In genomic region chr18:649341-649740, GRCh38 we compare ENCODE assay signal across 34 cellular contexts. TPM values are rescaled to one million over a fixed set of nuclear protein-coding genes. Genes with fewer than 3 reads are reported as not detected.
DNase-seq lines count a peak whose midpoint lies in the region; ATAC-seq and TF ChIP-seq lines count a peak whose summit lies in the region.
"Had no signal": no experiment of that assay in that cellular context is flagged by ENCODE, and none has a peak within 500 bp of the region (broad histone marks: within the 10 kb centered on the region; RNA-seq: fewer than 3 reads in every experiment).

No MANE protein-coding gene starts in this region.

- H3F3A ChIP-seq in PC-3 (ENCODE audit: low read length, unreplicated experiment), result no peaks in the 10 kb centered on the region

- H3K27ac ChIP-seq in BLaER1 (no peak overlapping the region), PC-3 (ENCODE audit: low read length) (peak overlapping the region; percentile 71), dorsolateral prefrontal cortex (peak overlapping the region in 25 of 59 donors; percentile 0 to 99 (median 52))
- H3K27ac ChIP-seq: body of pancreas, C4-2B, esophagus muscularis mucosa, heart right ventricle, parathyroid adenoma, skin epidermis, testis, VCaP had no signal

- BruUV-seq in PC-3 (replicated peaks; lab: Mats Ljungman, UMichigan), result no TSS peak

- no peaks in the 10 kb centered on the region for H3K27me3 ChIP-seq in BLaER1
- H3K27me3 ChIP-seq in PC-3 (ENCODE audit: low read length), result no peaks in the 10 kb centered on the region
- H3K27me3 ChIP-seq in dorsolateral prefrontal cortex, result peaks cover 0 to 42% (median 2%) of the 10 kb centered on the region in 45 donors
- H3K27me3 ChIP-seq: body of pancreas, testis had no signal

- H3K9ac ChIP-seq in BLaER1 (no peak overlapping the region), PC-3 (ENCODE audit: low read length) (peak overlapping the region; percentile 10; the same call in 1 of the 2 replicates)
- H3K9ac ChIP-seq: parathyroid adenoma had no signal

- POLR2A ChIA-PET in PC-3 (lab: Charles Lee; ENCODE audit: unreplicated experiment), result interaction anchor here (0.6 kb wide), 1 partner anchor 451 kb away, joined by 4 read pairs; no protein-coding TSS in a partner anchor

- intact Hi-C loops in PC-3 (cut with micrococcal nuclease) (no loop called here), dorsolateral prefrontal cortex (cut with DNase I) (no loop called here), cardiac septum (cut with DNase I) (no loop called here)

- H3K36me3 ChIP-seq in BLaER1 (no peaks in the 10 kb centered on the region), PC-3 (ENCODE audit: low read depth, low read length) (no peaks in the 10 kb centered on the region)
- H3K36me3 ChIP-seq: esophagus muscularis mucosa, heart right ventricle had no signal

- CTCF ChIA-PET in PC-3 (lab: Charles Lee), result interaction anchor here (1.1 to 1.4 kb wide), 2 partner anchors 9 to 25 kb away, joined by 6 to 8 read pairs; partner anchors contain the start of gene TYMS

- H3K4me2 ChIP-seq in BLaER1 (peak overlapping the region; percentile 45; the same call in 1 of the 2 replicates), PC-3 (ENCODE audit: low read length) (peak overlapping the region; percentile 51)
- H3K4me2 ChIP-seq: GM23338 had no signal

- DNase-seq in H4 (ENCODE audit: low spot score) (peak; percentile 70), M059J (ENCODE audit: low read depth) (peak; percentile 39), PC-3 (peak; percentile 89), dorsolateral prefrontal cortex (no peak), cardiac septum (ENCODE audit: low spot score) (no peak), NCI-H1092 (lab: John Stamatoyannopoulos, UW) (no peak)
- DNase-seq: activated CD4-positive, alpha-beta T cell treated with anti-CD3 and anti-CD28 coated beads for 36 hours; activated CD8-positive, alpha-beta memory T cell treated with anti-CD3 and anti-CD28 coated beads, Interleukin-2, amount 50 U/mL, for 48 hours; activated CD8-positive, alpha-beta T cell treated with anti-CD3 and anti-CD28 coated beads for 36 hours; activated naive CD4-positive, alpha-beta T cell treated with anti-CD3 and anti-CD28 coated beads, Interleukin-2, amount 50 U/mL, for 16 hours; body of pancreas; cerebellar nuclear complex; DND-41; foreskin melanocyte; heart right ventricle; kidney; left ventricle myocardium superior; NCI-H1048; NCI-H2081; NCI-H446 treated with DMSO at 0.1 percent for 48 hours; retina; SIG-M5; stimulated activated naive B cell treated with anti-CD40 and anti-IgM and Interleukin-4, amounts not matched to agents 10 μg/mL and 1 μg/mL and 100 μg/mL, for 72 hours; testis had no signal

- no peaks in the 10 kb centered on the region; the same call in 1 of the 2 replicates for H3K9me3 ChIP-seq in BLaER1
- no peaks in the 10 kb centered on the region for H3K9me3 ChIP-seq in PC-3 (ENCODE audit: low read length)
- H3K9me3 ChIP-seq: body of pancreas, esophagus muscularis mucosa, heart right ventricle, testis had no signal

- peak; percentile 89 for ATAC-seq in PC-3
- no peak for ATAC-seq in HG02759 (IDR thresholded peaks at IDR 0.05; ENCODE audit: unreplicated experiment)
- ATAC-seq: activated CD4-positive, alpha-beta T cell treated with anti-CD3 and anti-CD28 coated beads for 36 hours; activated CD8-positive, alpha-beta T cell treated with anti-CD3 and anti-CD28 coated beads for 36 hours; body of pancreas; GM23338; heart right ventricle; left ventricle myocardium superior; stimulated activated naive B cell treated with anti-CD40 and anti-IgM and Interleukin-4, amounts not matched to agents 10 μg/mL and 1 μg/mL and 100 μg/mL, for 72 hours had no signal

- H2AFZ ChIP-seq in PC-3 (ENCODE audit: low read length), result no peak overlapping the region
- H2AFZ ChIP-seq: GM23338, parathyroid adenoma had no signal

- no peaks in the 10 kb centered on the region for H3K79me2 ChIP-seq in PC-3 (ENCODE audit: low read length)
- H3K79me2 ChIP-seq: parathyroid adenoma had no signal

- no peak for TF ChIP-seq CTCF in PC-3 (conservative IDR thresholded peaks at IDR 0.05; ENCODE audit: low read depth, low read length)
- no peak for TF ChIP-seq CTCF in dorsolateral prefrontal cortex (IDR thresholded peaks at IDR 0.05 in 54 of 56, conservative IDR thresholded peaks at IDR 0.05 in 2 of 56; ENCODE audit: low read depth in 1 of 56, partially characterized antibody in 56 of 56)

- no peaks in the 10 kb centered on the region for H4K20me1 ChIP-seq in BLaER1
- H4K20me1 ChIP-seq in PC-3 (ENCODE audit: low read length), result no peaks in the 10 kb centered on the region

- peaks cover 35% of the 10 kb centered on the region for H3K4me1 ChIP-seq in BLaER1
- H3K4me1 ChIP-seq in PC-3 (ENCODE audit: insufficient read depth, low read length), result peaks cover 24% of the 10 kb centered on the region
- H3K4me1 ChIP-seq: body of pancreas, esophagus muscularis mucosa, heart right ventricle, parathyroid adenoma, testis had no signal

- H3K4me3 ChIP-seq in BLaER1 (no peak overlapping the region), PC-3 (ENCODE audit: low read length) (peak overlapping the region; percentile 6; the same call in 1 of the 2 replicates), dorsolateral prefrontal cortex (no peak overlapping the region)
- H3K4me3 ChIP-seq: body of pancreas, esophagus muscularis mucosa, GM23338, heart right ventricle, skin epidermis, testis had no signal

- H3K9me2 ChIP-seq in PC-3 (replicated peaks; ENCODE audit: low read length), result no peaks in the 10 kb centered on the region

RNA-seq across cellular contexts. Expression of gene TYMS, which starts 8.1 kb away (rescaled TPM):
- total RNA-seq in H4 (2014; rRNA removed; shearing (Covaris generic)), result 66.6 and 72.0 TPM in 2 replicates
- 49.0 and 66.4 TPM in 2 replicates for total RNA-seq in M059J (2014; rRNA removed; shearing (Covaris generic))
- total RNA-seq in PC-3 (2014; rRNA removed) (63.2 and 69.7 TPM in 2 replicates), dorsolateral prefrontal cortex (10 to 100 TPM in 48 of 120 experiments, 1 to 10 TPM in 72; 1.1 to 47.4 (median 8.1) TPM), cardiac septum (1.9 TPM)

RNA-seq across cellular contexts. Expression of gene CLUL1, which starts 52.6 kb away (rescaled TPM):
- 0.18 and 0.50 TPM in 2 replicates for total RNA-seq in H4 (2014; rRNA removed; shearing (Covaris generic))
- total RNA-seq in M059J (2014; rRNA removed; shearing (Covaris generic)), result 0.98 and 3.7 TPM in 2 replicates
- not detected in 2 replicates for total RNA-seq in PC-3 (2014; rRNA removed)
- total RNA-seq in dorsolateral prefrontal cortex, result 10 to 100 TPM in 43 of 120 experiments, 1 to 10 TPM in 72, under 1 TPM in 4, not detected in 1; 0.66 to 19.2 (median 7.4) TPM
- total RNA-seq in cardiac septum, result not detected
- total RNA-seq: activated CD4-positive, alpha-beta T cell treated with anti-CD3 and anti-CD28 coated beads for 36 hours; activated CD8-positive, alpha-beta T cell treated with anti-CD3 and anti-CD28 coated beads for 36 hours; dermis microvascular lymphatic vessel endothelial cell; GM23338; heart right ventricle; left ventricle myocardium superior; myocyte had no signal

Comparison
In these comparisons a context has a peak if more than half of its experiments do, and no peak if none do; other contexts are left out.
1. DNase-seq: peak in H4 (single experiment), M059J (single experiment) and PC-3 (single experiment); none in dorsolateral prefrontal cortex (0 of 10), cardiac septum (single experiment) and NCI-H1092 (single experiment).